12 cellular contexts compared by ENCODE assay signal in the genomic region with DNA sequence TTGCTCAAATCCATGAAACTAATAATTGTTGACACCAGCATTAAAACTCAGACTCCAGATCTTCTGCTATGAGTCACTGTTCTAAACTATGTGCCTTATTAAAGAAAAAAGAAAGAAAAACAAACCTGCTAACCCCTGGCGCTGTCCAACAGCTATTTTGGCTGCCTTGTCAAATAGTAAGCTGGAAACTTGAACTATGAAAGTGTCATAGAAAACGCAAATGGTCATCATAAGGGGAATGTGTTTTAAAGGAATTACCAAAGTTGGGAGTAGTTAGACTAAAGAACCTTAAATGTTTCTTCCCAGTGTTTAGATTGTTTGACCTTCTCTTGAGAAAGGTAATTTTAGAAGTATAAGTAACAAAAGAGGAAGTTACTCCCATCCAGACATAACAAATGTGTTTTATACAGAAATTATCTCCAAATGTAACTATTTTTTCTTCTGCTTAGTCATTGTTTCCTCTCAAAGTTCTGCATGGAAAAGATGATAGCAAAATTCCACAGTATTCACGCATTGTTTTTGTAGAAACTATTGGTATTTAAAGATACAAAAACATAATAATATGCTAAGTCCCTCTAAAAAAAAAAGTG.
DNase-seq lines count a peak whose midpoint lies in the region; ATAC-seq and TF ChIP-seq lines count a peak whose summit lies in the region.
"Had no signal": no experiment of that assay in that cellular context is flagged by ENCODE, and none has a peak within 500 bp of the region (broad histone marks: within the 10 kb centered on the region; RNA-seq: fewer than 3 reads in every experiment).

No MANE protein-coding gene starts in this region.

- peak; percentile 67 for DNase-seq in Caki2 (ENCODE audit: low read depth)
- peak; percentile 44 for DNase-seq in PC-3
- DNase-seq in dermis blood vessel endothelial cell: peak; percentile 89
- DNase-seq in lung (ENCODE audit: low spot score): no peak
- DNase-seq in activated gamma-delta T cell (lab: John Stamatoyannopoulos, UW): no peak
- DNase-seq in left colon: no peak
- DNase-seq: gastrocnemius medialis; NCI-H1417; stimulated activated naive B cell treated with anti-CD40 and anti-IgM and Interleukin-4, amounts not matched to agents 10 μg/mL and 1 μg/mL and 100 μg/mL, for 72 hours; T-helper 1 cell had no signal

- H3K4me1 ChIP-seq in PC-3 (ENCODE audit: insufficient read depth, low read length): no peaks in the 10 kb centered on the region
- no peaks in the 10 kb centered on the region for H3K4me1 ChIP-seq in lung (ENCODE audit: control insufficient read depth in 2 of 2, insufficient read depth in 2 of 2, low read length in 2 of 2)
- H3K4me1 ChIP-seq: gastrocnemius medialis had no signal

- in situ Hi-C loops in Caki2 (cut with HindIII; ENCODE audit: low pct_unique_long_range_greater_than_20kb, low sequenced_read_pairs): no loop called here

- CTCF ChIA-PET in PC-3 (lab: Charles Lee): no interaction called here

- H3K9me3 ChIP-seq in PC-3 (ENCODE audit: low read length): no peaks in the 10 kb centered on the region
- no peaks in the 10 kb centered on the region for H3K9me3 ChIP-seq in lung (ENCODE audit: control insufficient read depth in 2 of 2, insufficient read depth in 1 of 2, low read length in 1 of 2)
- H3K9me3 ChIP-seq: gastrocnemius medialis had no signal

- intact Hi-C loops in PC-3 (cut with micrococcal nuclease) (no loop called here), left colon (cut with DNase I, micrococcal nuclease) (no loop called here)

- no peaks in the 10 kb centered on the region for H4K20me1 ChIP-seq in PC-3 (ENCODE audit: low read length)

- H3K27ac ChIP-seq in PC-3 (ENCODE audit: low read length) (no peak overlapping the region), lung (ENCODE audit: low read depth in 1 of 2, low read length in 1 of 2) (no peak overlapping the region)
- H3K27ac ChIP-seq: gastrocnemius medialis had no signal

- no peak for TF ChIP-seq CTCF in PC-3 (conservative IDR thresholded peaks at IDR 0.05; ENCODE audit: low read depth, low read length)
- TF ChIP-seq CTCF in lung (IDR thresholded peaks at IDR 0.05; ENCODE audit: control extremely low read depth, extremely low read depth): no peak

- WGBS in lung, 2 donors: 32 to 43% methylated on average over 3 of the region's 3 CpGs

- ATAC-seq in PC-3 (peak; percentile 46), lung (ENCODE audit: insufficient read depth, low FRiP score) (peak; percentile 41), GM18511 (IDR thresholded peaks at IDR 0.05; ENCODE audit: unreplicated experiment) (no peak), left colon (no peak), GM21717 (IDR thresholded peaks at IDR 0.05; ENCODE audit: unreplicated experiment) (no peak)
- ATAC-seq: gastrocnemius medialis; stimulated activated naive B cell treated with anti-CD40 and anti-IgM and Interleukin-4, amounts not matched to agents 10 μg/mL and 1 μg/mL and 100 μg/mL, for 72 hours had no signal

- H3K79me2 ChIP-seq in PC-3 (ENCODE audit: low read length): no peaks in the 10 kb centered on the region

- H3K27me3 ChIP-seq in PC-3 (ENCODE audit: low read length) (no peaks in the 10 kb centered on the region), lung (ENCODE audit: control insufficient read depth, insufficient read depth) (no peaks in the 10 kb centered on the region)
- H3K27me3 ChIP-seq: gastrocnemius medialis had no signal

- POLR2A ChIA-PET in PC-3 (lab: Charles Lee; ENCODE audit: unreplicated experiment): no interaction called here

- no peak overlapping the region for H3K4me2 ChIP-seq in PC-3 (ENCODE audit: low read length)

- no peaks in the 10 kb centered on the region for H3F3A ChIP-seq in PC-3 (ENCODE audit: low read length, unreplicated experiment)

- H3K4me3 ChIP-seq in PC-3 (ENCODE audit: low read length): no peak overlapping the region
- no peak overlapping the region for H3K4me3 ChIP-seq in lung
- H3K4me3 ChIP-seq: gastrocnemius medialis had no signal

- no peak overlapping the region for H3K9ac ChIP-seq in PC-3 (ENCODE audit: low read length)

- no peak overlapping the region for H2AFZ ChIP-seq in PC-3 (ENCODE audit: low read length)

- BruUV-seq in PC-3 (replicated peaks; lab: Mats Ljungman, UMichigan): no TSS peak

- no peaks in the 10 kb centered on the region for H3K36me3 ChIP-seq in PC-3 (ENCODE audit: low read depth, low read length)
- H3K36me3 ChIP-seq in lung (ENCODE audit: control insufficient read depth in 2 of 2, insufficient read depth in 2 of 2, low read length in 2 of 2): peaks cover 0 to 2% of the 10 kb centered on the region in 2 donors
- H3K36me3 ChIP-seq: gastrocnemius medialis had no signal

- no peaks in the 10 kb centered on the region for H3K9me2 ChIP-seq in PC-3 (replicated peaks; ENCODE audit: low read length)

Comparison
In these comparisons a context has a peak if more than half of its experiments do, and no peak if none do; other contexts are left out.
1. DNase-seq: peak in Caki2 (single experiment), PC-3 (single experiment) and dermis blood vessel endothelial cell (single experiment); none in lung (single experiment), activated gamma-delta T cell (single experiment) and left colon (0 of 2).
2. ATAC-seq: peak in PC-3 (single experiment) and lung (single experiment); none in GM18511 (single experiment), left colon (single experiment) and GM21717 (single experiment).